In genomic region chr2:30365201-30365600, GRCh38 we compare ENCODE assay signal across 22 cellular contexts.
"Had no signal": no experiment of that assay in that cellular context is flagged by ENCODE, and none has a peak within 500 bp of the region (broad histone marks: within the 10 kb centered on the region; RNA-seq: fewer than 3 reads in every experiment).

No MANE protein-coding gene starts in this region.

- H3K36me3 ChIP-seq: cardiac muscle cell, heart right ventricle, sigmoid colon, spleen, thoracic aorta, upper lobe of right lung had no signal

- H3K27me3 ChIP-seq: cardiac muscle cell, heart right ventricle, sigmoid colon, spleen, upper lobe of right lung had no signal

- H3K4me3 Mint-ChIP-seq: activated CD4-positive, alpha-beta memory T cell treated with anti-CD3 and anti-CD28 coated beads, Interleukin-2, amount 10 ng/mL, durations not matched to agents 7 days and 5 days; neural crest cell; T-helper 17 cell had no signal

- DNase-seq: activated CD4-positive, alpha-beta memory T cell treated with anti-CD3 and anti-CD28 coated beads, Interleukin-2, amount 10 ng/mL, durations not matched to agents 7 days and 5 days; activated CD4-positive, alpha-beta T cell treated with anti-CD3 and anti-CD28 coated beads for 48 hours; activated CD4-positive, CD25-positive, alpha-beta regulatory T cell; activated gamma-delta T cell; cortex of kidney; heart right ventricle; left colon; mesendoderm; mucosa of descending colon; retina; sigmoid colon; spleen; stimulated activated CD4-positive, alpha-beta T cell treated with anti-CD3 and anti-CD28 coated beads, Interleukin-4, amount 100 ng/mL, for 1 hour; stimulated activated naive CD4-positive, alpha-beta T cell treated with Interleukin-2 at 50 U/mL for 16 hours; T-helper 17 cell; upper lobe of right lung had no signal

- H3K9me3 ChIP-seq: heart right ventricle, mucosa of descending colon, sigmoid colon, spleen, thoracic aorta, upper lobe of right lung had no signal

- ATAC-seq: heart right ventricle, left colon, mucosa of descending colon, T-helper 17 cell, upper lobe of right lung had no signal

- H3K27ac ChIP-seq: cardiac muscle cell, epithelial cell of prostate, sigmoid colon, spleen had no signal

- H3K4me3 ChIP-seq: cardiac muscle cell, heart right ventricle, mucosa of descending colon, sigmoid colon, spleen, thoracic aorta, upper lobe of right lung had no signal

- H3K36me3 Mint-ChIP-seq: activated naive CD4-positive, alpha-beta T cell treated with anti-CD3 and anti-CD28 coated beads, Interleukin-2, amount 50 U/mL, for 72 hours had no signal

- H3K9me3 Mint-ChIP-seq: activated CD4-positive, alpha-beta memory T cell treated with anti-CD3 and anti-CD28 coated beads, Interleukin-2, amount 10 ng/mL, durations not matched to agents 7 days and 5 days; neural crest cell had no signal

- H3K27ac Mint-ChIP-seq: activated CD4-positive, alpha-beta memory T cell treated with anti-CD3 and anti-CD28 coated beads, Interleukin-2, amount 10 ng/mL, durations not matched to agents 7 days and 5 days; progenitor cell of endocrine pancreas had no signal
